ENCODE assay signal across 15 cellular contexts in the genomic region with DNA sequence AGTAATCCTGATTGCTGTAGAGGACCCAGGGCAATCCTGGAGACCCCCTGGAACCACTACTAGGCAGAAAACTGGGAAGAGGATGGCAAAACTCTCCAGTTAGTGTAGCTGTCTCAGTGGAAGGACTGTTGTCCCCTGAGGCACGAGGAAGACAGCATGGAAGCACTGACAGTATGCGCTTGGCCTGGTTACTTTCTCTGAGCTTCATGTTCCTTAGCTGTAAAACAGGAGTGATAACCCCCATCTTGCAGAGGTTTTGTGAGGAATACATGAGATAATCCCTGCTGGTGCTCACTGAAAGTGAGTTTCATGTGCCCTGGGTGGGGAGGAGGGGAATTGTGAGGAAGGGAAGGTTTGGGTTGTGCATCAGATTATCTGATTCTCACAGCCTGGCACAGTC. TPM values are rescaled to one million over a fixed set of nuclear protein-coding genes. Genes with fewer than 3 reads are reported as not detected.
DNase-seq lines count a peak whose midpoint lies in the region; ATAC-seq and TF ChIP-seq lines count a peak whose summit lies in the region.
"Had no signal": no experiment of that assay in that cellular context is flagged by ENCODE, and none has a peak within 500 bp of the region (broad histone marks: within the 10 kb centered on the region; RNA-seq: fewer than 3 reads in every experiment).

No MANE protein-coding gene starts in this region.

- H3K9me3 ChIP-seq in CD8-positive, alpha-beta memory T cell (ENCODE audit: low read length) = no peaks in the 10 kb centered on the region
- H3K9me3 ChIP-seq: body of pancreas, sigmoid colon, thoracic aorta had no signal

- H3K36me3 ChIP-seq in CD8-positive, alpha-beta memory T cell (ENCODE audit: insufficient read depth, low read length) = no peaks in the 10 kb centered on the region
- H3K36me3 ChIP-seq: sigmoid colon, thoracic aorta had no signal

- CTCF ChIA-PET in CD8-positive, alpha-beta memory T cell (lab: Charles Lee) = interaction anchor here (11.7 kb wide), 1 partner anchor 29 kb away, joined by 115 read pairs; no protein-coding TSS in a partner anchor
- CTCF ChIA-PET in RWPE1 (lab: Yijun Ruan, JAX) = interaction anchor here (4.9 kb wide), 1 partner anchor 30 kb away, joined by 39 read pairs; no protein-coding TSS in a partner anchor

- H3K4me3 Mint-ChIP-seq in CD8-positive, alpha-beta memory T cell = peak overlapping the region; percentile 53 to 97 (median 95)
- peak overlapping the region; percentile 49 to 50 for H3K4me3 Mint-ChIP-seq in effector memory CD8-positive, alpha-beta T cell
- H3K4me3 Mint-ChIP-seq in osteocyte (ENCODE audit: unreplicated experiment) = peak overlapping the region; percentile 100
- H3K4me3 Mint-ChIP-seq: natural killer cell had no signal

- peaks cover 25% of the 10 kb centered on the region for H3K4me1 ChIP-seq in CD8-positive, alpha-beta memory T cell (ENCODE audit: insufficient read depth, low read length)

- peaks cover 13% of the 10 kb centered on the region for H3K27me3 ChIP-seq in CD8-positive, alpha-beta memory T cell (ENCODE audit: insufficient read depth, low read length, poor library complexity, severe bottlenecking)
- H3K27me3 ChIP-seq: body of pancreas, sigmoid colon had no signal

- peak overlapping the region; percentile 1 to 77 (median 32) for H3K27ac Mint-ChIP-seq in CD8-positive, alpha-beta memory T cell
- peak overlapping the region in 1 of 2 donors; percentile 42 for H3K27ac Mint-ChIP-seq in effector memory CD8-positive, alpha-beta T cell
- peak overlapping the region; percentile 97 for H3K27ac Mint-ChIP-seq in osteocyte (ENCODE audit: unreplicated experiment)
- H3K27ac Mint-ChIP-seq: natural killer cell had no signal

- TF ChIP-seq CTCF in RWPE1 (conservative IDR thresholded peaks at IDR 0.05; ENCODE audit: low read depth) (no peak), osteocyte (IDR thresholded peaks at IDR 0.05) (no peak)

- H3K9me3 Mint-ChIP-seq in CD8-positive, alpha-beta memory T cell = no peaks in the 10 kb centered on the region
- no peaks in the 10 kb centered on the region for H3K9me3 Mint-ChIP-seq in effector memory CD8-positive, alpha-beta T cell
- no peaks in the 10 kb centered on the region for H3K9me3 Mint-ChIP-seq in osteocyte (ENCODE audit: unreplicated experiment)
- H3K9me3 Mint-ChIP-seq: natural killer cell had no signal

- no peak overlapping the region for H3K27ac ChIP-seq in CD8-positive, alpha-beta memory T cell (ENCODE audit: low read depth, low read length)
- H3K27ac ChIP-seq in RWPE1 = peak overlapping the region; percentile 51
- H3K27ac ChIP-seq: body of pancreas, HL-60 had no signal

- ATAC-seq in effector memory CD8-positive, alpha-beta T cell (replicated peaks) = no peak
- no peak for ATAC-seq in left colon
- no peak for ATAC-seq in HG03469 (IDR thresholded peaks at IDR 0.05; ENCODE audit: unreplicated experiment)
- ATAC-seq in GM19395 (IDR thresholded peaks at IDR 0.05; ENCODE audit: unreplicated experiment) = no peak
- ATAC-seq: body of pancreas had no signal

- POLR2A ChIA-PET in CD8-positive, alpha-beta memory T cell (lab: Charles Lee) = interaction anchor here (0.5 kb wide), 1 partner anchor 191 kb away, joined by 3 read pairs; no protein-coding TSS in a partner anchor
- POLR2A ChIA-PET in RWPE1 (lab: Yijun Ruan, JAX; ENCODE audit: low non-redundant PET) = interaction anchor here (0.6 kb wide), 1 partner anchor 89 kb away, joined by 3 read pairs; no protein-coding TSS in a partner anchor

- no peak overlapping the region for H3K4me3 ChIP-seq in CD8-positive, alpha-beta memory T cell (ENCODE audit: low read length)
- H3K4me3 ChIP-seq: body of pancreas had no signal

- no peak for DNase-seq in CD8-positive, alpha-beta memory T cell
- DNase-seq in RWPE1 (ENCODE audit: low spot score) = no peak
- no peak for DNase-seq in effector memory CD8-positive, alpha-beta T cell
- DNase-seq in osteocyte (ENCODE audit: extremely low spot score, unreplicated experiment) = no peak
- DNase-seq in NK-92 (lab: John Stamatoyannopoulos, UW; ENCODE audit: unreplicated experiment) = no peak
- no peak for DNase-seq in left colon
- DNase-seq: body of pancreas, natural killer cell, NCI-H345, sigmoid colon had no signal

- H3K36me3 Mint-ChIP-seq in CD8-positive, alpha-beta memory T cell = peaks cover 0 to 28% (median 0%) of the 10 kb centered on the region in 3 donors
- peaks cover 5% of the 10 kb centered on the region for H3K36me3 Mint-ChIP-seq in effector memory CD8-positive, alpha-beta T cell (ENCODE audit: insufficient read depth)
- H3K36me3 Mint-ChIP-seq in osteocyte (ENCODE audit: unreplicated experiment) = peaks cover 20% of the 10 kb centered on the region

- H3K27me3 Mint-ChIP-seq in CD8-positive, alpha-beta memory T cell = peaks cover 30 to 31% of the 10 kb centered on the region in 2 donors
- peaks cover 24 to 52% of the 10 kb centered on the region in 2 donors for H3K27me3 Mint-ChIP-seq in effector memory CD8-positive, alpha-beta T cell
- H3K27me3 Mint-ChIP-seq in osteocyte (ENCODE audit: unreplicated experiment) = no peaks in the 10 kb centered on the region

- H3K4me1 Mint-ChIP-seq in CD8-positive, alpha-beta memory T cell = peaks cover 67 to 94% (median 89%) of the 10 kb centered on the region in 3 donors
- peaks cover 44 to 62% of the 10 kb centered on the region in 2 donors for H3K4me1 Mint-ChIP-seq in effector memory CD8-positive, alpha-beta T cell (ENCODE audit: low read depth in 2 of 2)
- H3K4me1 Mint-ChIP-seq in osteocyte (ENCODE audit: unreplicated experiment) = peaks cover 75% of the 10 kb centered on the region

- intact Hi-C loops in left colon (cut with DNase I, micrococcal nuclease) = no loop called here

RNA-seq across cellular contexts. Expression of a gene that starts 3.2 kb away (rescaled TPM):
- 10 to 100 TPM; 14.8 to 15.4 TPM for total RNA-seq in CD8-positive, alpha-beta memory T cell
- polyA plus RNA-seq in CD8-positive, alpha-beta memory T cell = 32.7 TPM
- total RNA-seq in osteocyte (193 and 197 TPM in 2 replicates), left colon (10 to 100 TPM; 47.8 to 49.8 TPM)
- total RNA-seq: OCI-LY7 had no signal

Comparison
In these comparisons a context has a peak if more than half of its experiments do, and no peak if none do; other contexts are left out.
1. H3K4me3 Mint-ChIP-seq: peak in every context shown above with its lines; median percentile 100 in osteocyte; 95 in CD8-positive, alpha-beta memory T cell; 50 in effector memory CD8-positive, alpha-beta T cell.